8 cellular contexts compared by ENCODE assay signal in the genomic region with DNA sequence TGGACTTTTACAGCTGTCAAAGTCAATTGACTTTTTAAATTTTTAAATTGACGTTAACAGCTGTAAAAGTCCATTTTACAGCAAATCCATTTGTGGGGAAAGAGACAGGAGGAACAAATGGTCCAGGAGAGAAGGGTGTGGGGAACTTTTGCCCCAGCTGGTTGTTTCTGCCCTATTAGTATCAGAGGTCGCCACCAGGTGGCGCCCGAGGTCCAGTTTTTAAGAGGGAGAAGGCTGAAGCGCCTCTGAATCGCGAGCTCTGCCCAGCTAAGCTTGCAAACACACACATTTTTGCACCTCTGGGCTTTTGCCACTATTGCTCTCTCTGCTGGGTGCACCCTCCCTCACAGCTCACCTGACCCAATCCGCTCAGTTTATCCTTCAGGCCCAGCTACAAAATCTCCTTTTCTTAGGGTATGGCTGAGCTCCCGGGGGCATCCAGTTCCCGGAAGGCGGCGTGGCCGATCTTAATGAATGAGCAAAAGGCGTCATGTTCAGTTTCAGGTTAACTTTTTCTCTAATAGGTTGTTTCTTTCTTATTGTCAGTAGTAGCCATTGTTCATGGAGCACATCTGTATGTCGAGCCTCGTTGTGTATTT. TPM values are rescaled to one million over a fixed set of nuclear protein-coding genes. Genes with fewer than 3 reads are reported as not detected.
DNase-seq lines count a peak whose midpoint lies in the region; ATAC-seq and TF ChIP-seq lines count a peak whose summit lies in the region.

No MANE protein-coding gene starts in this region.

- intact Hi-C loops in CD4-positive, alpha-beta T cell (cut with DNase I, micrococcal nuclease), result loop anchor here (1.0 to 10.0 kb wide), 9 partner anchors 24 to 1825 kb away; a partner anchor contains a TSS
- intact Hi-C loops in cardiac septum (cut with DNase I), result loop anchor here (1.0 to 10.0 kb wide), 3 partner anchors 251 to 715 kb away; no protein-coding TSS in a partner anchor
- intact Hi-C loops in aorta (cut with DNase I), result loop anchor here (1.0 kb wide), 1 partner anchor 251 kb away; no protein-coding TSS in a partner anchor

- peaks cover 3% of the 10 kb centered on the region for H3K9me3 Mint-ChIP-seq in CD4-positive, alpha-beta T cell
- H3K9me3 Mint-ChIP-seq in T-cell, result peaks cover 7 to 9% (median 7%) of the 10 kb centered on the region in 3 donors
- peaks cover 2% of the 10 kb centered on the region for H3K9me3 Mint-ChIP-seq in activated naive CD8-positive, alpha-beta T cell treated with anti-CD3 and anti-CD28 coated beads, Interleukin-2, amount 10 ng/mL, durations not matched to agents 7 days and 5 days

- H3K4me3 ChIP-seq in aorta (ENCODE audit: low read length in 2 of 2), result no peak overlapping the region

- H3K27ac ChIP-seq in CD4-positive, alpha-beta T cell (ENCODE audit: low read depth, low read length), result no peak overlapping the region
- no peak overlapping the region for H3K27ac ChIP-seq in aorta (ENCODE audit: low read depth in 1 of 2, low read length in 2 of 2)

- H3K36me3 ChIP-seq in aorta (ENCODE audit: control insufficient read depth in 1 of 2, insufficient read depth in 2 of 2, low read length in 1 of 2), result no peaks in the 10 kb centered on the region

- H3K4me1 ChIP-seq in aorta (ENCODE audit: control insufficient read depth in 1 of 2, insufficient read depth in 2 of 2, low read length in 2 of 2), result no peaks in the 10 kb centered on the region

- H3K27me3 Mint-ChIP-seq in CD4-positive, alpha-beta T cell, result peaks cover 4% of the 10 kb centered on the region
- peaks cover 9 to 10% of the 10 kb centered on the region in 2 donors for H3K27me3 Mint-ChIP-seq in T-cell
- peaks cover 6% of the 10 kb centered on the region for H3K27me3 Mint-ChIP-seq in activated naive CD8-positive, alpha-beta T cell treated with anti-CD3 and anti-CD28 coated beads, Interleukin-2, amount 10 ng/mL, durations not matched to agents 7 days and 5 days

- peak overlapping the region; percentile 68 for H3K4me3 Mint-ChIP-seq in CD4-positive, alpha-beta T cell
- peak overlapping the region in 2 of 3 donors; percentile 22 to 34 for H3K4me3 Mint-ChIP-seq in T-cell
- H3K4me3 Mint-ChIP-seq in activated naive CD8-positive, alpha-beta T cell treated with anti-CD3 and anti-CD28 coated beads, Interleukin-2, amount 10 ng/mL, durations not matched to agents 7 days and 5 days, result peak overlapping the region; percentile 38

- no peaks in the 10 kb centered on the region for H3K36me3 Mint-ChIP-seq in CD4-positive, alpha-beta T cell (ENCODE audit: low read depth)
- H3K36me3 Mint-ChIP-seq in T-cell, result peaks cover 4% of the 10 kb centered on the region
- peaks cover 1% of the 10 kb centered on the region for H3K36me3 Mint-ChIP-seq in activated naive CD8-positive, alpha-beta T cell treated with anti-CD3 and anti-CD28 coated beads, Interleukin-2, amount 10 ng/mL, durations not matched to agents 7 days and 5 days

- CTCF ChIA-PET in CD4-positive, alpha-beta T cell (lab: Charles Lee), result interaction anchor here (0.6 to 2.7 kb wide), 22 partner anchors 11 to 749 kb away, joined by 3 to 31 read pairs (median 4); a partner anchor contains a TSS
- CTCF ChIA-PET in T-cell (lab: Charles Lee), result interaction anchor here (0.6 to 3.3 kb wide), 24 partner anchors 8 to 1357 kb away, joined by 3 to 42 read pairs (median 5); a partner anchor contains a TSS

- TF ChIP-seq CTCF in CD4-positive, alpha-beta T cell (IDR thresholded peaks at IDR 0.05), result peak; percentile 85

- peaks cover 16% of the 10 kb centered on the region for H3K4me1 Mint-ChIP-seq in CD4-positive, alpha-beta T cell (ENCODE audit: low read depth)
- H3K4me1 Mint-ChIP-seq in T-cell, result peaks cover 13 to 16% (median 14%) of the 10 kb centered on the region in 3 donors
- H3K4me1 Mint-ChIP-seq in activated naive CD8-positive, alpha-beta T cell treated with anti-CD3 and anti-CD28 coated beads, Interleukin-2, amount 10 ng/mL, durations not matched to agents 7 days and 5 days, result peaks cover 15% of the 10 kb centered on the region

- no peaks in the 10 kb centered on the region for H3K27me3 ChIP-seq in CD4-positive, alpha-beta T cell (ENCODE audit: control insufficient read depth, insufficient read depth, low read length)
- H3K27me3 ChIP-seq in aorta (ENCODE audit: control insufficient read depth in 1 of 2, insufficient read depth in 2 of 2, low read length in 1 of 2), result no peaks in the 10 kb centered on the region

- WGBS in aorta, 2 donors, result 48 to 49% methylated on average over 16 of the region's 16 CpGs

- no peak overlapping the region for H3K27ac Mint-ChIP-seq in CD4-positive, alpha-beta T cell
- H3K27ac Mint-ChIP-seq in T-cell, result no peak overlapping the region
- H3K27ac Mint-ChIP-seq in activated naive CD8-positive, alpha-beta T cell treated with anti-CD3 and anti-CD28 coated beads, Interleukin-2, amount 10 ng/mL, durations not matched to agents 7 days and 5 days, result no peak overlapping the region

- peak; percentile 82 for ATAC-seq in CD4-positive, alpha-beta T cell (ENCODE audit: poor library complexity)
- ATAC-seq in GM21619 (IDR thresholded peaks at IDR 0.05; ENCODE audit: unreplicated experiment), result peak; percentile 67
- ATAC-seq in T-cell (replicated peaks in 1 of 4), result peak; percentile 76 to 92 (median 84)
- ATAC-seq in activated naive CD8-positive, alpha-beta T cell treated with anti-CD3 and anti-CD28 coated beads, Interleukin-2, amount 10 ng/mL, durations not matched to agents 7 days and 5 days (ENCODE audit: low read depth), result peak; percentile 75
- ATAC-seq in aorta (ENCODE audit: low FRiP score), result peak; percentile 87

- peak; percentile 69 to 84 (median 74) for DNase-seq in CD4-positive, alpha-beta T cell
- DNase-seq in NCI-H1048 (lab: John Stamatoyannopoulos, UW) (peak; percentile 57), T-cell (peak; percentile 44 to 82 (median 72)), cardiac septum (ENCODE audit: low spot score) (peak; percentile 91), putamen (ENCODE audit: low spot score) (peak; percentile 83), aorta (peak; percentile 87 to 94)
- DNase-seq in activated naive CD8-positive, alpha-beta T cell treated with anti-CD3 and anti-CD28 coated beads, Interleukin-2, amount 10 ng/mL, durations not matched to agents 7 days and 5 days, result peak; percentile 83

- H3K9me3 ChIP-seq in CD4-positive, alpha-beta T cell (ENCODE audit: control insufficient read depth, low read length), result peaks cover 4% of the 10 kb centered on the region
- H3K9me3 ChIP-seq in aorta (ENCODE audit: control insufficient read depth, low read length), result no peaks in the 10 kb centered on the region

- POLR2A ChIA-PET in CD4-positive, alpha-beta T cell (lab: Charles Lee), result interaction anchor here (0.8 to 1.2 kb wide), 2 partner anchors 26 to 251 kb away, joined by 4 to 5 read pairs; no protein-coding TSS in a partner anchor
- POLR2A ChIA-PET in T-cell (lab: Charles Lee), result no interaction called here
- POLR2A ChIA-PET in activated naive CD8-positive, alpha-beta T cell treated with anti-CD3 and anti-CD28 coated beads, Interleukin-2, amount 10 ng/mL, durations not matched to agents 7 days and 5 days (lab: Charles Lee), result interaction anchor here (0.6 to 1.1 kb wide), 4 partner anchors 22 to 251 kb away, joined by 3 to 4 read pairs (median 3); no protein-coding TSS in a partner anchor

RNA-seq across cellular contexts. Expression of a gene that starts 6.3 kb away (rescaled TPM):
- total RNA-seq in CD4-positive, alpha-beta T cell, result 1 to 10 TPM; 1.6 to 2.3 TPM
- total RNA-seq in T-cell (1 to 10 TPM; 3.4 to 4.8 (median 4.6) TPM), cardiac septum (12.6 TPM), aorta (10 to 100 TPM; 23.7 to 31.4 TPM)
- total RNA-seq in activated naive CD8-positive, alpha-beta T cell treated with anti-CD3 and anti-CD28 coated beads, Interleukin-2, amount 10 ng/mL, durations not matched to agents 7 days and 5 days, result 1 to 10 TPM; 3.9 to 4.1 TPM
- polyA plus RNA-seq in aorta, result 10 to 100 TPM in 1 of 2 donors, 1 to 10 TPM in 1; 7.7 to 12.9 TPM

Comparison
In these comparisons a context has a peak if more than half of its experiments do, and no peak if none do; other contexts are left out.
1. POLR2A ChIA-PET loops: an anchor here in CD4-positive, alpha-beta T cell (0.8 to 1.2 kb wide) and activated naive CD8-positive, alpha-beta T cell treated with anti-CD3 and anti-CD28 coated beads, Interleukin-2, amount 10 ng/mL, durations not matched to agents 7 days and 5 days (0.6 to 1.1 kb wide); none called in T-cell.